Comparison of ENCODE assay signal across 13 cellular contexts in genomic region chr5:115770466-115770865, GRCh38. TPM values are rescaled to one million over a fixed set of nuclear protein-coding genes. Genes with fewer than 3 reads are reported as not detected.
DNase-seq lines count a peak whose midpoint lies in the region; ATAC-seq, FAIRE-seq and TF ChIP-seq lines count a peak whose summit lies in the region.
"Had no signal": no experiment of that assay in that cellular context is flagged by ENCODE, and none has a peak within 500 bp of the region (broad histone marks: within the 10 kb centered on the region; RNA-seq: fewer than 3 reads in every experiment).

No MANE protein-coding gene starts in this region.

- H3K79me2 ChIP-seq in K562 (ENCODE audit: control insufficient read depth, insufficient read depth, low read length), result no peaks in the 10 kb centered on the region
- no peaks in the 10 kb centered on the region for H3K79me2 ChIP-seq in osteoblast (ENCODE audit: insufficient read depth, low read length)

- H3K27me3 Mint-ChIP-seq in activated CD4-positive, alpha-beta T cell treated with anti-CD3 and anti-CD28 coated beads, Interleukin-2, amount 10 ng/mL, durations not matched to agents 24 days and 14 days, result peaks cover 20% of the 10 kb centered on the region

- TF ChIP-seq RAD21 in K562 (CRISPR knock-in tag; conservative IDR thresholded peaks at IDR 0.05 in 1 of 2, IDR thresholded peaks at IDR 0.05 in 1 of 2), result peak; percentile 25 to 52; a peak in 3 of 4 replicates

- peak; percentile 68 for FAIRE-seq in K562 (lab: Jason Lieb, UNC)

- in situ Hi-C loops in K562 (cut with MboI), result no loop called here

- peaks cover 8% of the 10 kb centered on the region for H3K9me3 Mint-ChIP-seq in activated CD4-positive, alpha-beta T cell treated with anti-CD3 and anti-CD28 coated beads, Interleukin-2, amount 10 ng/mL, durations not matched to agents 24 days and 14 days
- H3K9me3 Mint-ChIP-seq: activated naive CD4-positive, alpha-beta T cell treated with anti-CD3 and anti-CD28 coated beads, Interleukin-2, amount 50 U/mL, for 72 hours; CD4-positive, CD25-positive, alpha-beta regulatory T cell; naive thymus-derived CD4-positive, alpha-beta T cell; T-helper 2 cell treated with Interferon-gamma antibody and Interleukin-4, amounts not matched to agents 5 μg/mL and 100 μg/mL, for 36 hours had no signal

- CTCF ChIA-PET in K562 (lab: Yijun Ruan, JAX; ENCODE audit: low intra/inter-chr PET ratio), result no interaction called here

- no peak overlapping the region for H2AFZ ChIP-seq in K562 (ENCODE audit: low read depth, low read length)
- no peak overlapping the region for H2AFZ ChIP-seq in osteoblast (ENCODE audit: low read length)

- no peaks in the 10 kb centered on the region for H3K4me1 ChIP-seq in K562 (replicated peaks in 1 of 2; ENCODE audit: control insufficient read depth in 2 of 2, insufficient read depth in 2 of 2, low read length in 2 of 2)
- no peaks in the 10 kb centered on the region for H3K4me1 ChIP-seq in osteoblast (ENCODE audit: insufficient read depth, low read length)

- H3K4me3 ChIP-seq in K562 (no peak overlapping the region), osteoblast (ENCODE audit: insufficient read depth, low read length) (no peak overlapping the region)

- no peaks in the 10 kb centered on the region for H3K4me1 Mint-ChIP-seq in activated CD4-positive, alpha-beta T cell treated with anti-CD3 and anti-CD28 coated beads, Interleukin-2, amount 10 ng/mL, durations not matched to agents 24 days and 14 days
- H3K4me1 Mint-ChIP-seq: CD4-positive, CD25-positive, alpha-beta regulatory T cell; naive thymus-derived CD4-positive, alpha-beta T cell had no signal

- no peak overlapping the region for H3K27ac Mint-ChIP-seq in activated CD4-positive, alpha-beta T cell treated with anti-CD3 and anti-CD28 coated beads, Interleukin-2, amount 10 ng/mL, durations not matched to agents 24 days and 14 days
- H3K27ac Mint-ChIP-seq: activated naive CD4-positive, alpha-beta T cell treated with anti-CD3 and anti-CD28 coated beads, Interleukin-2, amount 50 U/mL, for 72 hours; CD4-positive, CD25-positive, alpha-beta regulatory T cell; naive thymus-derived CD4-positive, alpha-beta T cell; T-helper 2 cell treated with Interferon-gamma antibody and Interleukin-4, amounts not matched to agents 5 μg/mL and 100 μg/mL, for 36 hours had no signal

- TF ChIP-seq POLR2A in K562 (conservative IDR thresholded peaks at IDR 0.05), result no peak

- no peak overlapping the region for H3K4me2 ChIP-seq in K562 (ENCODE audit: insufficient read depth, low read length)
- no peak overlapping the region for H3K4me2 ChIP-seq in osteoblast (ENCODE audit: insufficient read depth, low read length)

- H3K27ac ChIP-seq in K562 (ENCODE audit: extremely low read depth, low read depth, low read length), result no peak overlapping the region
- no peak overlapping the region for H3K27ac ChIP-seq in osteoblast (ENCODE audit: low read depth, low read length)

- H3K36me3 ChIP-seq in K562 (ENCODE audit: control insufficient read depth, insufficient read depth, low read length) (no peaks in the 10 kb centered on the region), osteoblast (ENCODE audit: insufficient read depth, low read length) (no peaks in the 10 kb centered on the region)

- H3K4me3 Mint-ChIP-seq in activated CD4-positive, alpha-beta T cell treated with anti-CD3 and anti-CD28 coated beads, Interleukin-2, amount 10 ng/mL, durations not matched to agents 24 days and 14 days, result no peak overlapping the region
- H3K4me3 Mint-ChIP-seq: CD4-positive, CD25-positive, alpha-beta regulatory T cell; naive thymus-derived CD4-positive, alpha-beta T cell; T-helper 2 cell treated with Interferon-gamma antibody and Interleukin-4, amounts not matched to agents 5 μg/mL and 100 μg/mL, for 36 hours had no signal

- no peaks in the 10 kb centered on the region for H3K9me3 ChIP-seq in K562 (replicated peaks; ENCODE audit: control insufficient read depth, insufficient read depth, low read depth, low read length)
- no peaks in the 10 kb centered on the region for H3K9me3 ChIP-seq in osteoblast (ENCODE audit: low read depth, low read length)

- ATAC-seq in K562, result peak; percentile 95
- ATAC-seq: activated naive CD4-positive, alpha-beta T cell treated with anti-CD3 and anti-CD28 coated beads, Interleukin-2, amount 50 U/mL, for 72 hours; naive thymus-derived CD4-positive, alpha-beta T cell had no signal

- TF ChIP-seq CTCF in K562 (IDR thresholded peaks at IDR 0.05 in 2 of 3, conservative IDR thresholded peaks at IDR 0.05 in 1 of 3; ENCODE audit: insufficient read depth in 2 of 3, low read depth in 1 of 3, low read length in 3 of 3) (peak; percentile 72 to 73 (median 73)), osteoblast (IDR thresholded peaks at IDR 0.05; ENCODE audit: extremely low read depth, low read depth, low read length) (peak; percentile 47)

- no peaks in the 10 kb centered on the region for H3K9me1 ChIP-seq in K562 (ENCODE audit: control insufficient read depth, insufficient read depth, low read length)

- H4K20me1 ChIP-seq in K562 (replicated peaks; ENCODE audit: control insufficient read depth, insufficient read depth, low read length) (no peaks in the 10 kb centered on the region), osteoblast (ENCODE audit: insufficient read depth, low read length) (no peaks in the 10 kb centered on the region)

- DNase-seq in activated CD4-positive, alpha-beta T cell treated with anti-CD3 and anti-CD28 coated beads, Interleukin-2, amount 10 ng/mL, durations not matched to agents 24 days and 14 days, result peak; percentile 61
- no peak for DNase-seq in activated CD4-positive, alpha-beta T cell treated with anti-CD3 and anti-CD28 coated beads for 4 hours
- DNase-seq in HuH-7 (ENCODE audit: low spot score), result peak; percentile 36
- peak; percentile 18 to 53 (median 30) for DNase-seq in K562 (ENCODE audit: extremely low read depth in 1 of 4, low spot score in 3 of 4)
- no peak for DNase-seq in osteoblast (ENCODE audit: insufficient read length, low spot score, missing footprints)
- no peak for DNase-seq in NK-92 treated with Interleukin-12 subunit alpha and Interleukin-12 subunit beta, amount 100 ng/mL, for 24 hours (lab: John Stamatoyannopoulos, UW)
- DNase-seq in OCI-M2 (lab: John Stamatoyannopoulos, UW; ENCODE audit: unreplicated experiment), result no peak
- DNase-seq in head of caudate nucleus, result no peak
- DNase-seq: naive thymus-derived CD4-positive, alpha-beta T cell; NCI-H2029 treated with DMSO at 0.1 percent for 48 hours had no signal

- intact Hi-C loops in activated CD4-positive, alpha-beta T cell treated with anti-CD3 and anti-CD28 coated beads, Interleukin-2, amount 10 ng/mL, durations not matched to agents 24 days and 14 days (cut with micrococcal nuclease), result no loop called here
- intact Hi-C loops in K562 (cut with micrococcal nuclease) (loop anchor here (1.0 kb wide), 1 partner anchor 136 kb away; no protein-coding TSS in a partner anchor), head of caudate nucleus (cut with DNase I) (no loop called here)

- no peak overlapping the region for H3K9ac ChIP-seq in K562 (ENCODE audit: insufficient read depth in 1 of 2, low read depth in 2 of 2, low read length in 2 of 2)

- H3K27me3 ChIP-seq in K562 (ENCODE audit: control insufficient read depth in 2 of 2, insufficient read depth in 2 of 2, low read length in 2 of 2) (0 out of 5 replicates have a peak, but pooled peaks cover 0 to 3% of the 10 kb centered on the region in 2 experiments), osteoblast (ENCODE audit: insufficient read depth, low read length) (no peaks in the 10 kb centered on the region)

- BruUV-seq in K562 (replicated peaks; lab: Mats Ljungman, UMichigan), result no TSS peak

- no peak for TF ChIP-seq EP300 in K562 (IDR thresholded peaks at IDR 0.05; ENCODE audit: low read length)

- under 1% methylated on average over 11 of the region's 11 CpGs for WGBS in K562 (ENCODE audit: insufficient coverage, low coverage, missing lambda C conversion rate)

- POLR2A ChIA-PET in K562 (lab: Yijun Ruan, JAX), result no interaction called here

- no peaks in the 10 kb centered on the region for H3K36me3 Mint-ChIP-seq in activated CD4-positive, alpha-beta T cell treated with anti-CD3 and anti-CD28 coated beads, Interleukin-2, amount 10 ng/mL, durations not matched to agents 24 days and 14 days (ENCODE audit: low read depth)
- H3K36me3 Mint-ChIP-seq: activated naive CD4-positive, alpha-beta T cell treated with anti-CD3 and anti-CD28 coated beads, Interleukin-2, amount 50 U/mL, for 72 hours; CD4-positive, CD25-positive, alpha-beta regulatory T cell; naive thymus-derived CD4-positive, alpha-beta T cell had no signal

TF ChIP-seq in K562, 482 proteins besides CTCF, POLR2A, EP300 and RAD21 (continues in another document):
- TF ChIP-seq ZNF740 (CRISPR knock-in tag; IDR thresholded peaks at IDR 0.05) (no peak), ZNF740 (tag; IDR thresholded peaks at IDR 0.05) (no peak)

RNA-seq across cellular contexts. Expression of gene CDO1, which starts 46.0 kb away (rescaled TPM):
- 0.45 and 0.82 TPM in 2 replicates for total RNA-seq in activated CD4-positive, alpha-beta T cell treated with anti-CD3 and anti-CD28 coated beads, Interleukin-2, amount 10 ng/mL, durations not matched to agents 24 days and 14 days
- total RNA-seq in K562 (2011; cell fraction: chromatin; rRNA removed; ENCODE audit: low replicate concordance), result not detected in 2 replicates
- total RNA-seq in K562 (2011; cell fraction: nucleolus; rRNA removed), result not detected in 2 replicates
- not detected in 2 replicates for total RNA-seq in K562 (2011; cell fraction: nucleoplasm; rRNA removed)
- total RNA-seq in K562 (2014; rRNA removed) (not detected in 2 replicates), K562 (2014; rRNA removed; fragmentation: Illumina TruSeq; extraction: Trizol) (not detected in 2 replicates), K562 (2015; rRNA removed; fragmentation: Illumina TruSeq; extraction: Trizol) (not detected in 2 replicates), K562 (2021) (0.22 TPM in 1 of 2 replicates, not detected in the other), osteoblast (8.0 and 8.3 TPM in 2 replicates)
- polyA plus RNA-seq in K562 (2011; rRNA removed) (not detected in 2 replicates), K562 (2014; fragmentation: Illumina TruSeq; extraction: Trizol) (not detected in 2 replicates), K562 (2014; fragmentation: Nextera tagmentation; extraction: Ambion mirVana) (not detected), K562 (2014; rRNA removed) (0.16 TPM in 1 of 2 replicates, not detected in the other)
- polyA plus RNA-seq in K562 (2011; cell fraction: cytosol; rRNA removed), result not detected in 2 replicates
- not detected in 2 replicates for polyA plus RNA-seq in K562 (2011; cell fraction: nucleus; rRNA removed)
- not detected in 2 replicates for polyA plus RNA-seq in K562 (2012)
- polyA minus RNA-seq in K562 (2011; rRNA and poly(A)+ RNA removed), result not detected in 2 replicates
- not detected in 2 replicates for polyA minus RNA-seq in K562 (2011; cell fraction: cytosol; rRNA and poly(A)+ RNA removed)
- polyA minus RNA-seq in K562 (2011; cell fraction: nucleus; rRNA and poly(A)+ RNA removed), result not detected in 2 replicates
- polyA plus RNA-seq: naive thymus-derived CD4-positive, alpha-beta T cell had no signal

Comparison
In these comparisons a context has a peak if more than half of its experiments do, and no peak if none do; other contexts are left out.
1. DNase-seq: peak in activated CD4-positive, alpha-beta T cell treated with anti-CD3 and anti-CD28 coated beads, Interleukin-2, amount 10 ng/mL, durations not matched to agents 24 days and 14 days (single experiment), HuH-7 (single experiment) and K562 (4 of 4); none in activated CD4-positive, alpha-beta T cell treated with anti-CD3 and anti-CD28 coated beads for 4 hours (0 of 2), osteoblast (single experiment), NK-92 treated with Interleukin-12 subunit alpha and Interleukin-12 subunit beta, amount 100 ng/mL, for 24 hours (single experiment), OCI-M2 (single experiment) and head of caudate nucleus (0 of 42).